ENCODE assay signal across 15 cellular contexts in genomic region chr3:51295625-51296024, GRCh38.
DNase-seq lines count a peak whose midpoint lies in the region; ATAC-seq lines count a peak whose summit lies in the region.
"Had no signal": no experiment of that assay in that cellular context is flagged by ENCODE, and none has a peak within 500 bp of the region (broad histone marks: within the 10 kb centered on the region; RNA-seq: fewer than 3 reads in every experiment).

No MANE protein-coding gene starts in this region.

- H3K27me3 Mint-ChIP-seq in memory B cell, result peaks cover 3% of the 10 kb centered on the region
- H3K27me3 Mint-ChIP-seq: activated CD4-positive, alpha-beta memory T cell treated with anti-CD3 and anti-CD28 coated beads for 36 hours; CD4-positive, alpha-beta memory T cell had no signal

- peak; percentile 72 for ATAC-seq in GM18861 (IDR thresholded peaks at IDR 0.05; ENCODE audit: unreplicated experiment)
- ATAC-seq in GM21723 (IDR thresholded peaks at IDR 0.05; ENCODE audit: unreplicated experiment), result peak; percentile 97
- ATAC-seq in HG03196 (IDR thresholded peaks at IDR 0.05; ENCODE audit: unreplicated experiment), result peak; percentile 64
- peak; percentile 90 for ATAC-seq in memory B cell (ENCODE audit: low read depth)

- H3K4me1 Mint-ChIP-seq in memory B cell, result peaks cover 6% of the 10 kb centered on the region
- H3K4me1 Mint-ChIP-seq: CD4-positive, alpha-beta memory T cell; nephron progenitor cell had no signal

- no peak overlapping the region for H3K4me3 Mint-ChIP-seq in memory B cell
- H3K4me3 Mint-ChIP-seq: activated CD4-positive, alpha-beta memory T cell treated with anti-CD3 and anti-CD28 coated beads for 36 hours; CD4-positive, alpha-beta memory T cell; nephron progenitor cell had no signal

- H3K9me3 Mint-ChIP-seq in memory B cell, result peaks cover 8% of the 10 kb centered on the region

- DNase-seq in memory B cell (ENCODE audit: low spot score in 2 of 2) (no peak), hepatic stellate cell (ENCODE audit: low spot score) (no peak), epidermal melanocyte (ENCODE audit: insufficient read length, low spot score) (no peak), kidney tubule cell (ENCODE audit: low spot score) (no peak)
- no peak for DNase-seq in activated CD4-positive, alpha-beta T cell treated with anti-CD3 and anti-CD28 coated beads for 1 hour
- DNase-seq: activated CD4-positive, alpha-beta memory T cell treated with anti-CD3 and anti-CD28 coated beads for 36 hours; activated naive CD4-positive, alpha-beta T cell; CD4-positive, alpha-beta memory T cell; kidney glomerular epithelial cell; NCI-H446 treated with DMSO at 0.1 percent for 48 hours; nephron progenitor cell; T-helper 9 cell had no signal

- H3K27ac Mint-ChIP-seq in memory B cell, result no peak overlapping the region
- H3K27ac Mint-ChIP-seq: activated CD4-positive, alpha-beta memory T cell treated with anti-CD3 and anti-CD28 coated beads for 36 hours; nephron progenitor cell had no signal

- H3K36me3 Mint-ChIP-seq in memory B cell, result no peaks in the 10 kb centered on the region
